In the genomic region with DNA sequence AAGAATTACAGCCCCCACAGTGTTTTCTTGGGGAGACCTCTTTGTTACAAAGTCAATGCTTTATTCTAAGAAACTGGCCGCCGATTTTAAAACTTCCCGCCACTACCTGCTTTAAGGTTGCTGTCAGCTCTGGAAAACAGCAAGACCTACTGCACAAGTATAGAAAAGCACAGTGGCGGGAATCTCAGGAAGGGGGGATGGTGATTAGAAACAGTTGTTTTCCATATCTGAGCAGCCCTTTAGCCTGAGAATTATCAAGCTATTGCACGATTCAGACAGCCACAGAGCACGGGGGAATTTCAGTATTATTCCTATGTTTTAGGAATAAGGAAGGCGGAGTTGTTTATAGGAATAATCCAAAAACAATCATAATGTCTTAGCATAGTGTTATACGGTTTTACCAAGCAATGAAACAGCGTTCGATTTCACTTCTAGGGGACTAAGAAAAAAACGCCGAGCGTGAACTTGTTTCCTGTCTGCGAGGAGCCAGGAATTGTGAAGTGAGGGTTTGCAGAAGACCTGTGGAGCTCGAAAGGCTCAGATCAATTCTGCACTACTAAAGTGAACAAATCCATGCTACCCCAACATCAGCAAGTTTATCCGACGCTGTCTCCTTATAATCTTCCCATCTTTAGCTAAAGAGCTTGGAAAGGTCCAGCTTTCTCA, we compare ENCODE assay signal across 8 cellular contexts.
DNase-seq lines count a peak whose midpoint lies in the region; ATAC-seq lines count a peak whose summit lies in the region.

No MANE protein-coding gene starts in this region.

- no peaks in the 10 kb centered on the region for H3K9me3 ChIP-seq in ectodermal cell (ENCODE audit: control insufficient read depth, low read length)

- H3K4me1 Mint-ChIP-seq in activated CD4-positive, alpha-beta T cell treated with anti-CD3 and anti-CD28 coated beads for 36 hours: peaks cover 4% of the 10 kb centered on the region
- peaks cover 3 to 16% (median 6%) of the 10 kb centered on the region in 4 donors for H3K4me1 Mint-ChIP-seq in naive thymus-derived CD8-positive, alpha-beta T cell

- H3K9me3 Mint-ChIP-seq in activated CD4-positive, alpha-beta T cell treated with anti-CD3 and anti-CD28 coated beads for 36 hours (ENCODE audit: low read depth): no peaks in the 10 kb centered on the region
- H3K9me3 Mint-ChIP-seq in naive thymus-derived CD8-positive, alpha-beta T cell: no peaks in the 10 kb centered on the region

- peak overlapping the region; percentile 56 for H3K27ac ChIP-seq in ectodermal cell (ENCODE audit: insufficient read depth, low read depth, low read length, poor library complexity, severe bottlenecking)

- POLR2A ChIA-PET in activated CD4-positive, alpha-beta T cell treated with anti-CD3 and anti-CD28 coated beads for 36 hours (lab: Charles Lee): no interaction called here
- POLR2A ChIA-PET in naive thymus-derived CD8-positive, alpha-beta T cell (lab: Charles Lee): interaction anchor here (0.7 to 0.9 kb wide), 2 partner anchors 82 to 311 kb away, joined by 3 to 4 read pairs; a partner anchor contains a TSS

- H3K4me3 Mint-ChIP-seq in activated CD4-positive, alpha-beta T cell treated with anti-CD3 and anti-CD28 coated beads for 36 hours: peak overlapping the region; percentile 93
- H3K4me3 Mint-ChIP-seq in naive thymus-derived CD8-positive, alpha-beta T cell: peak overlapping the region; percentile 86 to 99 (median 96)

- H3K27me3 ChIP-seq in ectodermal cell (ENCODE audit: control insufficient read depth, insufficient read depth, low read length, poor library complexity, severe bottlenecking): peaks cover 20% of the 10 kb centered on the region

- H3K36me3 Mint-ChIP-seq in activated CD4-positive, alpha-beta T cell treated with anti-CD3 and anti-CD28 coated beads for 36 hours (ENCODE audit: low read depth): no peaks in the 10 kb centered on the region
- no peaks in the 10 kb centered on the region for H3K36me3 Mint-ChIP-seq in naive thymus-derived CD8-positive, alpha-beta T cell

- H3K27ac Mint-ChIP-seq in activated CD4-positive, alpha-beta T cell treated with anti-CD3 and anti-CD28 coated beads for 36 hours: no peak overlapping the region
- peak overlapping the region in 8 of 10 donors; percentile 3 to 94 (median 88) for H3K27ac Mint-ChIP-seq in naive thymus-derived CD8-positive, alpha-beta T cell

- H3K27me3 Mint-ChIP-seq in activated CD4-positive, alpha-beta T cell treated with anti-CD3 and anti-CD28 coated beads for 36 hours: peaks cover 4% of the 10 kb centered on the region
- H3K27me3 Mint-ChIP-seq in naive thymus-derived CD8-positive, alpha-beta T cell: peaks cover 0 to 2% (median 0%) of the 10 kb centered on the region in 5 donors

- CTCF ChIA-PET in activated CD4-positive, alpha-beta T cell treated with anti-CD3 and anti-CD28 coated beads for 36 hours (lab: Charles Lee): interaction anchor here (0.6 to 1.3 kb wide), 6 partner anchors 9 to 454 kb away, joined by 3 to 8 read pairs (median 4); no protein-coding TSS in a partner anchor

- peak overlapping the region; percentile 52 for H3K4me3 ChIP-seq in ectodermal cell (ENCODE audit: insufficient read depth, low read depth, low read length)

- no peaks in the 10 kb centered on the region for H3K36me3 ChIP-seq in ectodermal cell (ENCODE audit: control insufficient read depth, insufficient read depth, low read length)

- ATAC-seq in activated CD4-positive, alpha-beta T cell treated with anti-CD3 and anti-CD28 coated beads for 36 hours: peak; percentile 2
- ATAC-seq in HG02588 (IDR thresholded peaks at IDR 0.05; ENCODE audit: unreplicated experiment): peak; percentile 27
- ATAC-seq in naive thymus-derived CD8-positive, alpha-beta T cell: peak; percentile 15 to 18

- WGBS in ectodermal cell, 2 experiments: 0 to 1% methylated on average over 10 to 14 of the region's 17 CpGs

- intact Hi-C loops in activated CD4-positive, alpha-beta T cell treated with anti-CD3 and anti-CD28 coated beads for 36 hours (cut with DNase I, micrococcal nuclease): loop anchor here (2.0 to 5.0 kb wide), 3 partner anchors 82 to 453 kb away; a partner anchor contains a TSS

- no peaks in the 10 kb centered on the region for H3K4me1 ChIP-seq in ectodermal cell (ENCODE audit: control insufficient read depth, insufficient read depth, low read length)

- no peak for DNase-seq in activated CD4-positive, alpha-beta T cell treated with anti-CD3 and anti-CD28 coated beads for 36 hours
- DNase-seq in activated CD4-positive, alpha-beta T cell treated with anti-CD3 and anti-CD28 coated beads for 4 hours: no peak
- DNase-seq in NCI-H524 (lab: John Stamatoyannopoulos, UW): peak; percentile 33 to 46
- DNase-seq in naive thymus-derived CD8-positive, alpha-beta T cell: peak in 3 of 10 donors; percentile 2 to 31 (median 5)
- DNase-seq in NCI-H526 treated with DMSO at 0.1 percent for 48 hours (lab: John Stamatoyannopoulos, UW): no peak
- no peak for DNase-seq in activated effector memory CD4-positive, alpha-beta T cell treated with Interleukin-2 at 50 U/mL for 16 hours

Comparison
In these comparisons a context has a peak if more than half of its experiments do, and no peak if none do; other contexts are left out.
1. DNase-seq: peak in NCI-H524 (2 of 2); none in activated CD4-positive, alpha-beta T cell treated with anti-CD3 and anti-CD28 coated beads for 36 hours (single experiment), activated CD4-positive, alpha-beta T cell treated with anti-CD3 and anti-CD28 coated beads for 4 hours (0 of 2), NCI-H526 treated with DMSO at 0.1 percent for 48 hours (single experiment) and activated effector memory CD4-positive, alpha-beta T cell treated with Interleukin-2 at 50 U/mL for 16 hours (single experiment).
2. Peak in every context shown above with its lines, with median percentiles within 50 percentile points of each other: ATAC-seq.